ENCODE assay signal across 8 cellular contexts in genomic region chr7:100584677-100585510, GRCh38. TPM values are rescaled to one million over a fixed set of nuclear protein-coding genes. Genes with fewer than 3 reads are reported as not detected.
DNase-seq lines count a peak whose midpoint lies in the region; ATAC-seq, FAIRE-seq and TF ChIP-seq lines count a peak whose summit lies in the region.

No MANE protein-coding gene starts in this region.

- no peak for FAIRE-seq in H54 (lab: Jason Lieb, UNC)

- intact Hi-C loops in body of pancreas (cut with DNase I) (no loop called here), spleen (cut with DNase I; ENCODE audit: low total_unique reads) (no loop called here)

- H3K27me3 ChIP-seq in body of pancreas: no peaks in the 10 kb centered on the region
- peaks cover 0 to 3% (median 0%) of the 10 kb centered on the region in 7 donors for H3K27me3 ChIP-seq in spleen (replicated peaks in 1 of 7)

- H3K9me3 ChIP-seq in ES-I3 (ENCODE audit: control insufficient read depth, insufficient read depth, low read length) (no peaks in the 10 kb centered on the region), body of pancreas (no peaks in the 10 kb centered on the region), spleen (no peaks in the 10 kb centered on the region)

- H3K4me1 ChIP-seq in ES-I3 (ENCODE audit: insufficient read depth, low read length): peaks cover 7% of the 10 kb centered on the region; the same call in 1 of the 2 replicates
- peaks cover 48% of the 10 kb centered on the region for H3K4me1 ChIP-seq in body of pancreas
- H3K4me1 ChIP-seq in spleen: peaks cover 18 to 75% (median 55%) of the 10 kb centered on the region in 6 donors

- peak overlapping the region; percentile 84 for H3K9ac ChIP-seq in ES-I3 (ENCODE audit: low read depth, low read length)

- H3K27ac ChIP-seq in body of pancreas (peak overlapping the region; percentile 98 to 100 (median 99)), spleen (peak overlapping the region; percentile 91 to 100 (median 98))

- H3K36me3 ChIP-seq in ES-I3 (ENCODE audit: insufficient read depth, low read length) (peaks cover 9% of the 10 kb centered on the region; the same call in 1 of the 2 replicates), body of pancreas (replicated peaks in 1 of 2; ENCODE audit: insufficient read depth in 1 of 2, low read depth in 2 of 2) (peaks cover 2 to 5% of the 10 kb centered on the region in 2 donors), spleen (peaks cover 12 to 33% (median 21%) of the 10 kb centered on the region in 6 donors)

- DNase-seq in NCI-H2107 (lab: John Stamatoyannopoulos, UW) (peak; percentile 36), body of pancreas (peak; percentile 67 to 79 (median 74)), iris pigment epithelial cell (ENCODE audit: low read depth) (peak; percentile 78), spleen (peak; percentile 86), H54 (ENCODE audit: insufficient read length, low spot score) (no peak)

- no peak for TF ChIP-seq CTCF in body of pancreas (IDR thresholded peaks at IDR 0.05)
- TF ChIP-seq CTCF in spleen (IDR thresholded peaks at IDR 0.05 in 8 of 11, conservative IDR thresholded peaks at IDR 0.05 in 3 of 11): peak in 1 of 11 experiments; percentile 5

- TF ChIP-seq POLR2A in body of pancreas (IDR thresholded peaks at IDR 0.05): peak in 1 of 3 donors; percentile 18
- no peak for TF ChIP-seq POLR2A in spleen (IDR thresholded peaks at IDR 0.05)
- no peak for TF ChIP-seq POLR2A in H54 (IDR thresholded peaks at IDR 0.05; ENCODE audit: low read depth, low read length)

- H3K4me3 ChIP-seq in body of pancreas (peak overlapping the region; percentile 38 to 84), spleen (peak overlapping the region; percentile 67 to 98 (median 90))

- ATAC-seq in body of pancreas: no peak
- no peak for ATAC-seq in GM19452 (IDR thresholded peaks at IDR 0.05; ENCODE audit: unreplicated experiment)
- ATAC-seq in HG03108 (IDR thresholded peaks at IDR 0.05; ENCODE audit: unreplicated experiment): no peak

- 0 to 3% methylated on average over 17 to 20 of the region's 20 CpGs for WGBS in body of pancreas, 2 donors
- WGBS in spleen, 5 donors: 0 to 3% (median 2%) methylated on average over 17 to 20 of the region's 20 CpGs

RNA-seq across cellular contexts. Expression of gene LRCH4, which starts 1.0 kb away (rescaled TPM):
- total RNA-seq in body of pancreas (100 to 1,000 TPM in 1 of 2 donors, 10 to 100 TPM in 1; 25.4 to 121 TPM), spleen (100 to 1,000 TPM; 145 to 333 (median 186) TPM)
- 100 to 1,000 TPM; 151 to 310 (median 269) TPM for polyA plus RNA-seq in spleen

RNA-seq across cellular contexts. Expression of gene FBXO24, which starts 1.2 kb away (rescaled TPM):
- total RNA-seq in body of pancreas: 1 to 10 TPM; 1.8 to 5.3 TPM
- total RNA-seq in spleen: 1 to 10 TPM in 4 of 7 donors, under 1 TPM in 2, not detected in 1; 0.54 to 1.5 (median 1.2) TPM
- 1 to 10 TPM in 2 of 3 donors, under 1 TPM in 1; 0.67 to 1.6 (median 1.2) TPM for polyA plus RNA-seq in spleen

RNA-seq across cellular contexts. Expression of gene SAP25, which starts 11.2 kb away (rescaled TPM):
- not detected for total RNA-seq in body of pancreas
- total RNA-seq in spleen: 10 to 100 TPM; 11.0 to 28.4 (median 21.1) TPM
- polyA plus RNA-seq in spleen: 10 to 100 TPM; 25.3 to 75.6 (median 50.6) TPM

RNA-seq across cellular contexts. Expression of gene PCOLCE, which starts 17.3 kb away (rescaled TPM):
- total RNA-seq in body of pancreas (10 to 100 TPM in 1 of 2 donors, 1 to 10 TPM in 1; 7.3 to 24.1 TPM), spleen (10 to 100 TPM in 6 of 7 donors, 1 to 10 TPM in 1; 7.1 to 31.4 (median 21.9) TPM)
- 10 to 100 TPM; 29.0 to 38.7 (median 30.2) TPM for polyA plus RNA-seq in spleen

RNA-seq across cellular contexts. Expression of gene MOSPD3, which starts 27.4 kb away (rescaled TPM):
- total RNA-seq in body of pancreas: 1 to 10 TPM; 6.9 to 8.6 TPM
- total RNA-seq in spleen: 10 to 100 TPM; 13.4 to 20.4 (median 16.0) TPM
- 10 to 100 TPM; 11.2 to 16.8 (median 13.9) TPM for polyA plus RNA-seq in spleen

Comparison
In these comparisons a context has a peak if more than half of its experiments do, and no peak if none do; other contexts are left out.
1. RNA of gene SAP25, which starts 11.2 kb away (total RNA-seq): 11.0 to 28.4 TPM in spleen; not detected in body of pancreas; every median in the first group is over 10 times any median in the second.